Comparison of ENCODE assay signal across 8 cellular contexts in genomic region chr19:57435062-57435978, GRCh38. TPM values are rescaled to one million over a fixed set of nuclear protein-coding genes. Genes with fewer than 3 reads are reported as not detected.
DNase-seq lines count a peak whose midpoint lies in the region; ATAC-seq and TF ChIP-seq lines count a peak whose summit lies in the region.

Gene ZNF749 (plus strand): TSS chr19:57435325. CDS start chr19:57435579, 254 bp downstream.

- no peak within 1 kb of the TSS for H3K23ac ChIP-seq in trophoblast cell (ENCODE audit: low read length)

- ATAC-seq in HG02870 (IDR thresholded peaks at IDR 0.05; ENCODE audit: unreplicated experiment): peak; percentile 94
- ATAC-seq in T-cell (replicated peaks in 1 of 4): peak; percentile 99 to 100 (median 100)
- peak; percentile 99 to 100 (median 100) for ATAC-seq in heart left ventricle

- H3K4me3 Mint-ChIP-seq in T-cell: peak within 1 kb of the TSS; percentile 92 to 98 (median 97)

- POLR2A ChIA-PET in T-cell (lab: Charles Lee): no interaction called here

- H3K4me2 ChIP-seq in trophoblast cell (ENCODE audit: low read length): peak within 1 kb of the TSS; percentile 75

- TF ChIP-seq POLR2A in heart left ventricle (IDR thresholded peaks at IDR 0.05): peak in 1 of 2 donors; percentile 40
- peak; percentile 58 for TF ChIP-seq POLR2A in transverse colon (IDR thresholded peaks at IDR 0.05)

- H3K4me3 ChIP-seq in adipocyte (ENCODE audit: low read length): peak within 1 kb of the TSS; percentile 95
- peak within 1 kb of the TSS; percentile 43 to 94 (median 88) for H3K4me3 ChIP-seq in heart left ventricle
- H3K4me3 ChIP-seq in trophoblast cell (ENCODE audit: low read depth, low read length): peak within 1 kb of the TSS; percentile 89
- peak within 1 kb of the TSS; percentile 50 to 86 (median 73) for H3K4me3 ChIP-seq in transverse colon

- TF ChIP-seq CTCF in GM13976 (IDR thresholded peaks at IDR 0.05; ENCODE audit: borderline replicate concordance, control extremely low read depth, extremely low read depth, insufficient read depth, missing control alignments) (no peak), heart left ventricle (IDR thresholded peaks at IDR 0.05) (no peak), transverse colon (IDR thresholded peaks at IDR 0.05) (no peak)

- peak within 1 kb of the TSS; percentile 89 for H2AFZ ChIP-seq in trophoblast cell (ENCODE audit: insufficient read depth, low read length, poor library complexity)

- H2BK5ac ChIP-seq in trophoblast cell (ENCODE audit: low read depth, low read length, poor library complexity): no peak within 1 kb of the TSS

- peak within 1 kb of the TSS; percentile 71 for H3K4ac ChIP-seq in trophoblast cell (ENCODE audit: low read depth, low read length)

- H3K18ac ChIP-seq in trophoblast cell (ENCODE audit: low read length): peak within 1 kb of the TSS; percentile 54

- intact Hi-C loops in heart left ventricle (cut with DNase I): loop anchor here in 3 of 10 donors (2.0 to 5.0 kb wide), 3 partner anchors 25 to 333 kb away; partner anchors contain the start of genes ZNF17 (in 1 of the 3) and ZNF772 (in 1 of the 3)
- intact Hi-C loops in transverse colon (cut with DNase I; ENCODE audit: low total_unique reads): no loop called here

- H3K79me2 ChIP-seq in trophoblast cell (ENCODE audit: control insufficient read depth, insufficient read depth, low read length, poor library complexity): peaks cover 10% of the 10 kb centered on the region

- peaks cover 27% of the 10 kb centered on the region for H3K36me3 Mint-ChIP-seq in T-cell

- H3K79me1 ChIP-seq in trophoblast cell (ENCODE audit: low read length): peaks cover 6% of the 10 kb centered on the region

- peaks cover 6% of the 10 kb centered on the region for H3K36me3 ChIP-seq in adipocyte (ENCODE audit: control insufficient read depth, insufficient read depth, low read length, severe bottlenecking)
- H3K36me3 ChIP-seq in heart left ventricle: peaks cover 0 to 8% (median 0%) of the 10 kb centered on the region in 9 donors
- peaks cover 0 to 4% of the 10 kb centered on the region in 2 experiments for H3K36me3 ChIP-seq in trophoblast cell (ENCODE audit: control insufficient read depth in 1 of 2, insufficient read depth in 2 of 2, low read length in 2 of 2)
- peaks cover 0 to 10% (median 0%) of the 10 kb centered on the region in 4 donors for H3K36me3 ChIP-seq in transverse colon

- H3K9me3 ChIP-seq in adipocyte (ENCODE audit: control insufficient read depth, low read length) (no peaks in the 10 kb centered on the region), heart left ventricle (no peaks in the 10 kb centered on the region), trophoblast cell (ENCODE audit: insufficient read depth, low read depth, low read length) (no peaks in the 10 kb centered on the region), transverse colon (no peaks in the 10 kb centered on the region)

- no peak within 1 kb of the TSS for H2AK5ac ChIP-seq in trophoblast cell (ENCODE audit: low read length)

- H3K9me3 Mint-ChIP-seq in T-cell: peaks cover 10 to 21% (median 20%) of the 10 kb centered on the region in 3 donors

- no peaks in the 10 kb centered on the region for H3K27me3 Mint-ChIP-seq in T-cell

- in situ Hi-C loops in GM13976 (cut with MboI; ENCODE audit: low sequenced_read_pairs, unreplicated experiment): no loop called here
- in situ Hi-C loops in transverse colon (cut with MboI; ENCODE audit: low pct_ligation_motif_present in 1 of 4, low pct_unique_long_range_greater_than_20kb in 1 of 4, low sequenced_read_pairs in 3 of 4): no loop called here

- peak within 1 kb of the TSS; percentile 55 for H4K12ac ChIP-seq in trophoblast cell (ENCODE audit: low read depth, low read length)

- H3K27ac ChIP-seq in heart left ventricle: peak within 1 kb of the TSS in 8 of 12 donors; percentile 29 to 69 (median 50)
- H3K27ac ChIP-seq in trophoblast cell (ENCODE audit: low read depth, low read length): peak within 1 kb of the TSS; percentile 39
- peak within 1 kb of the TSS; percentile 70 to 82 (median 79) for H3K27ac ChIP-seq in transverse colon

- WGBS in heart left ventricle, 4 donors: 0 to 1% (median 0%) methylated on average over 48 to 61 of the region's 61 CpGs
- WGBS in trophoblast cell (ENCODE audit: extremely low coverage, insufficient coverage, insufficient read length): no CpG with 5 or more reads among the region's 61 CpGs
- 0 to 7% methylated on average over 3 to 47 of the region's 61 CpGs for WGBS in transverse colon (ENCODE audit: low coverage in 1 of 2), 2 donors

- H3K14ac ChIP-seq in trophoblast cell (ENCODE audit: low read length): peak within 1 kb of the TSS; percentile 81

- H2BK12ac ChIP-seq in trophoblast cell (ENCODE audit: low read length): no peak within 1 kb of the TSS

- H3K4me1 ChIP-seq in adipocyte (ENCODE audit: control insufficient read depth, insufficient read depth, low read length): peaks cover 16% of the 10 kb centered on the region
- H3K4me1 ChIP-seq in heart left ventricle: peaks cover 0 to 24% (median 15%) of the 10 kb centered on the region in 12 donors
- peaks cover 6 to 9% of the 10 kb centered on the region in 2 experiments for H3K4me1 ChIP-seq in trophoblast cell (ENCODE audit: control insufficient read depth in 1 of 2, insufficient read depth in 2 of 2, low read length in 2 of 2)
- H3K4me1 ChIP-seq in transverse colon: peaks cover 9 to 21% (median 10%) of the 10 kb centered on the region in 4 donors

- no peak for TF ChIP-seq EP300 in transverse colon (IDR thresholded peaks at IDR 0.05; ENCODE audit: low read depth)

- H2BK120ac ChIP-seq in trophoblast cell (ENCODE audit: insufficient read depth, low read length, poor library complexity): no peak within 1 kb of the TSS

- H3K9ac ChIP-seq in adipocyte (ENCODE audit: low read length) (peak within 1 kb of the TSS; percentile 88), trophoblast cell (ENCODE audit: low read length) (peak within 1 kb of the TSS; percentile 82)

- CTCF ChIA-PET in T-cell (lab: Charles Lee): interaction anchor here in 1 of 2 donors (0.8 kb wide), 1 partner anchor 29 kb away, joined by 5 read pairs; no protein-coding TSS in a partner anchor

- DNase-seq in GM13976 (ENCODE audit: low spot score) (peak; percentile 97), NCI-H146 (lab: John Stamatoyannopoulos, UW) (peak; percentile 99), T-cell (peak; percentile 90 to 99 (median 96)), adipocyte (ENCODE audit: low read depth) (peak; percentile 99), heart left ventricle (peak; percentile 97 to 99 (median 99)), trophoblast cell (peak; percentile 99), transverse colon (peak; percentile 98)

- peak within 1 kb of the TSS; percentile 83 for H4K8ac ChIP-seq in trophoblast cell (ENCODE audit: low read depth, low read length)

- H3K27me3 ChIP-seq in adipocyte (replicated peaks; ENCODE audit: control insufficient read depth, insufficient read depth, low read length) (no peaks in the 10 kb centered on the region), heart left ventricle (no peaks in the 10 kb centered on the region), trophoblast cell (ENCODE audit: insufficient read depth, low read length) (no peaks in the 10 kb centered on the region), transverse colon (no peaks in the 10 kb centered on the region)

- H3K4me1 Mint-ChIP-seq in T-cell: peaks cover 23 to 40% (median 27%) of the 10 kb centered on the region in 3 donors

- peak within 1 kb of the TSS; percentile 86 to 95 for H3K27ac Mint-ChIP-seq in T-cell

- H4K91ac ChIP-seq in trophoblast cell (ENCODE audit: low read depth, low read length): peak within 1 kb of the TSS; percentile 54

RNA-seq across cellular contexts. Expression of gene ZNF749, which starts in this region (rescaled TPM):
- total RNA-seq in T-cell (10 to 100 TPM in 3 of 5 donors, 1 to 10 TPM in 2; 6.8 to 21.3 (median 18.2) TPM), heart left ventricle (1 to 10 TPM; 2.0 to 8.2 (median 3.7) TPM), transverse colon (10 to 100 TPM in 2 of 4 donors, 1 to 10 TPM in 1, under 1 TPM in 1; 0.75 to 19.1 (median 7.1) TPM)
- polyA plus RNA-seq in heart left ventricle: 10 to 100 TPM in 1 of 2 donors, 1 to 10 TPM in 1; 1.2 to 17.4 TPM
- polyA plus RNA-seq in trophoblast cell (2013): 10.9 and 11.0 TPM in 2 replicates

Comparison
In these comparisons a context has a peak if more than half of its experiments do, and no peak if none do; other contexts are left out.
1. Peak in every context shown above with its lines: DNase-seq, ATAC-seq, H3K4me3 ChIP-seq and H3K27ac ChIP-seq.